In the genomic region with DNA sequence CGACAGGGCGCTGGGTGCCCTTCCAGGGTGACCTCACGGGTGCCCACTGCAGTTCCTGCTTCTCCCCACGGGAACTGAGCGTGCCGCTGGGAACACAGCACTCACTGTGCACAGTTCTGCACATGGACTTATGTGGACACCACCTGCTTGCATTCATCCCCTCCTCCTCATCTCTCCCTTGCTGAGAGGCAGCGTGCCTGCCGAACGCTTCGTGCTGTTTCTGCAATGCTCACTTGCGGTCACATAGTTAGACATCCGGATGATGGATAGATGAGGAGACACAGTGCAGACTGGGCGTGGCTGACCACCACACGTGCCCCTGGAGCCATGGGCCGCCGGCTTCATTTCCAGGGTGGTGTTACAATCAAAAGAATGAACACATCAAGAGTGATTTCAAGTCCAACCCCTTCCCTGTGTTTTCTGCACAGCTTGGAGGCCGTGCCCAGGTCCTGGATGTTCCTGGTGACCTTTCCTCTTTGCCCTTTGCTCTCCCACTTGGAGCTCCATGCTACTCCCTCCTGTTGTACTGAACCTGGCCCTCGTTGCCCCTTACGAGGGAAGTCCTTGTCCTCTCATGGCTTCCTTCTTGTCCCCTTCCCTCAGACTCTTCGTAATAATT, we compare ENCODE assay signal across 20 cellular contexts.
DNase-seq lines count a peak whose midpoint lies in the region; ATAC-seq and TF ChIP-seq lines count a peak whose summit lies in the region.
"Had no signal": no experiment of that assay in that cellular context is flagged by ENCODE, and none has a peak within 500 bp of the region (broad histone marks: within the 10 kb centered on the region; RNA-seq: fewer than 3 reads in every experiment).

No MANE protein-coding gene starts in this region.

- BruUV-seq in PC-9 (replicated peaks; lab: Mats Ljungman, UMichigan), result no TSS peak

- TF ChIP-seq CTCF in PC-9 (conservative IDR thresholded peaks at IDR 0.05), result no peak

- peaks cover 8% of the 10 kb centered on the region; the same call in 1 of the 2 replicates for H3K36me3 ChIP-seq in BLaER1
- no peaks in the 10 kb centered on the region for H3K36me3 ChIP-seq in neuronal stem cell (replicated peaks in 1 of 2; ENCODE audit: control insufficient read depth in 2 of 2, insufficient read depth in 2 of 2, low read length in 2 of 2)
- no peaks in the 10 kb centered on the region for H3K36me3 ChIP-seq in PC-9 (ENCODE audit: low read depth)
- H3K36me3 ChIP-seq: gastroesophageal sphincter, right lobe of liver, uterus had no signal

- peak overlapping the region; percentile 89 for H2BK120ac ChIP-seq in neuronal stem cell (ENCODE audit: low read depth, low read length)

- H3K27ac ChIP-seq in BLaER1 (no peak overlapping the region), neuronal stem cell (replicated peaks; ENCODE audit: low read length) (peak overlapping the region; percentile 93), PC-9 (no peak overlapping the region)
- H3K27ac ChIP-seq: gastroesophageal sphincter, right lobe of liver, RWPE1, uterus had no signal

- peak overlapping the region; percentile 20 for H2AK5ac ChIP-seq in neuronal stem cell (ENCODE audit: low read depth, low read length)

- H3K4me1 ChIP-seq in BLaER1 (peaks cover 65% of the 10 kb centered on the region), neuronal stem cell (ENCODE audit: control insufficient read depth in 2 of 2, insufficient read depth in 1 of 2, low read depth in 1 of 2, low read length in 2 of 2) (peaks cover 17 to 34% of the 10 kb centered on the region in 2 donors), PC-9 (replicated peaks; ENCODE audit: insufficient read depth) (no peaks in the 10 kb centered on the region)
- H3K4me1 ChIP-seq: uterus had no signal

- intact Hi-C loops in PC-9 (cut with micrococcal nuclease; ENCODE audit: unreplicated experiment), result no loop called here

- H3K9ac ChIP-seq in BLaER1 (no peak overlapping the region), neuronal stem cell (ENCODE audit: low read depth, low read length, poor library complexity) (no peak overlapping the region)

- CTCF ChIA-PET in PC-9 (lab: Charles Lee), result no interaction called here

- H3K79me2 ChIP-seq in PC-9 (ENCODE audit: low read depth), result no peaks in the 10 kb centered on the region

- peak overlapping the region; percentile 66 for H2BK5ac ChIP-seq in neuronal stem cell (ENCODE audit: low read length)

- WGBS in neuronal stem cell (ENCODE audit: extremely low coverage in 2 of 2, insufficient read length in 2 of 2, insufficient replicate concordance in 1 of 2), 2 donors, result no CpG with 5 or more reads among the region's 20 CpGs

- POLR2A ChIA-PET in PC-9 (lab: Charles Lee; ENCODE audit: unreplicated experiment), result no interaction called here

- peak overlapping the region; percentile 3 for H3K23ac ChIP-seq in neuronal stem cell (ENCODE audit: low read depth, low read length, poor library complexity)

- H4K20me1 ChIP-seq in BLaER1 (no peaks in the 10 kb centered on the region; the same call in 1 of the 2 replicates), PC-9 (ENCODE audit: insufficient read depth) (no peaks in the 10 kb centered on the region)

- H3F3A ChIP-seq in PC-9 (ENCODE audit: insufficient read depth, low read depth), result no peaks in the 10 kb centered on the region

- no peak overlapping the region for H3K4ac ChIP-seq in neuronal stem cell (ENCODE audit: low read length)

- DNase-seq in H4 (ENCODE audit: low spot score) (peak; percentile 58), RPMI7951 (ENCODE audit: low read depth) (peak; percentile 47), neuronal stem cell (ENCODE audit: low spot score) (no peak), SHP77 (lab: John Stamatoyannopoulos, UW) (no peak), PC-9 (no peak)
- DNase-seq: activated CD4-positive, alpha-beta T cell treated with anti-CD3 and anti-CD28 coated beads, Interleukin-2, amount 10 ng/mL, durations not matched to agents 24 days and 14 days; activated T-cell treated with anti-CD3 and anti-CD28 coated beads for 4 hours; Calu3; NCI-H1417 treated with DMSO at 0.1 percent for 48 hours; NCI-H774; occipital lobe; stimulated activated CD4-positive, alpha-beta T cell treated with anti-CD3 and anti-CD28 coated beads, Interleukin-1b, Interleukin-23, amount 100 ng/mL, for 48 hours; stimulated activated naive CD8-positive, alpha-beta T cell treated with anti-CD3 and anti-CD28 coated beads, Interleukin-15, amount 100 ng/mL, for 72 hours had no signal

- H3K79me1 ChIP-seq in neuronal stem cell (ENCODE audit: low read depth, low read length), result no peaks in the 10 kb centered on the region

- H4K91ac ChIP-seq in neuronal stem cell (ENCODE audit: low read depth, low read length, poor library complexity), result peak overlapping the region; percentile 74

- H2BK12ac ChIP-seq in neuronal stem cell (ENCODE audit: low read length), result peak overlapping the region; percentile 99

- H3K18ac ChIP-seq in neuronal stem cell (ENCODE audit: low read length), result peak overlapping the region; percentile 81

- H4K8ac ChIP-seq in neuronal stem cell (ENCODE audit: low read depth, low read length), result no peak overlapping the region

- H3K14ac ChIP-seq in neuronal stem cell (ENCODE audit: low read length), result peak overlapping the region; percentile 10

- peak overlapping the region; percentile 88 for H2BK15ac ChIP-seq in neuronal stem cell (ENCODE audit: low read length)

- no peaks in the 10 kb centered on the region for H3K9me2 ChIP-seq in PC-9 (ENCODE audit: insufficient read depth)

- no peak for ATAC-seq in HG02840 (IDR thresholded peaks at IDR 0.05; ENCODE audit: low FRiP score, unreplicated experiment)
- ATAC-seq: gastroesophageal sphincter; left colon; right lobe of liver; stimulated activated naive CD8-positive, alpha-beta T cell treated with anti-CD3 and anti-CD28 coated beads, Interleukin-15, amount 100 ng/mL, for 72 hours had no signal

- peaks cover 61% of the 10 kb centered on the region for H3K27me3 ChIP-seq in BLaER1
- peaks cover 0 to 42% (median 0%) of the 10 kb centered on the region in 3 experiments for H3K27me3 ChIP-seq in neuronal stem cell (ENCODE audit: control insufficient read depth in 3 of 3, insufficient read depth in 3 of 3, low read depth in 1 of 3, low read length in 3 of 3)
- H3K27me3 ChIP-seq in PC-9 (ENCODE audit: insufficient read depth, low read depth), result peaks cover 82% of the 10 kb centered on the region
- H3K27me3 ChIP-seq: right lobe of liver, uterus had no signal

- no peak overlapping the region for H2AFZ ChIP-seq in neuronal stem cell (ENCODE audit: low read length)
- no peak overlapping the region for H2AFZ ChIP-seq in PC-9

- H3K4me3 ChIP-seq in BLaER1 (no peak overlapping the region), neuronal stem cell (ENCODE audit: low read length in 2 of 2) (no peak overlapping the region), PC-9 (no peak overlapping the region)
- H3K4me3 ChIP-seq: gastroesophageal sphincter, right lobe of liver, uterus had no signal

- peak overlapping the region; percentile 95; the same call in 1 of the 2 replicates for H3K4me2 ChIP-seq in BLaER1
- H3K4me2 ChIP-seq in neuronal stem cell (ENCODE audit: insufficient read depth, low read length, poor library complexity, severe bottlenecking), result no peak overlapping the region
- H3K4me2 ChIP-seq in PC-9, result no peak overlapping the region

- H3K9me3 ChIP-seq in BLaER1, result peaks cover 11% of the 10 kb centered on the region
- no peaks in the 10 kb centered on the region for H3K9me3 ChIP-seq in neuronal stem cell (replicated peaks in 1 of 2; ENCODE audit: control insufficient read depth in 2 of 2, insufficient read depth in 1 of 2, low read depth in 1 of 2, low read length in 2 of 2)
- no peaks in the 10 kb centered on the region for H3K9me3 ChIP-seq in PC-9 (ENCODE audit: insufficient read depth, low read depth)
- H3K9me3 ChIP-seq: gastroesophageal sphincter, right lobe of liver, uterus had no signal

Comparison
In these comparisons a context has a peak if more than half of its experiments do, and no peak if none do; other contexts are left out.
1. DNase-seq: peak in H4 (single experiment) and RPMI7951 (single experiment); none in neuronal stem cell (single experiment), SHP77 (0 of 2) and PC-9 (0 of 2).